In genomic region chr20:7883741-7884140, GRCh38 we compare ENCODE assay signal across 11 cellular contexts. TPM values are rescaled to one million over a fixed set of nuclear protein-coding genes. Genes with fewer than 3 reads are reported as not detected.
"Had no signal": no experiment of that assay in that cellular context is flagged by ENCODE, and none has a peak within 500 bp of the region (broad histone marks: within the 10 kb centered on the region; RNA-seq: fewer than 3 reads in every experiment).

No MANE protein-coding gene starts in this region.

- H3K4me1 ChIP-seq: HAP-1 had no signal

- DNase-seq: GM23248, GOT3, H7, HFFc6, KBM-7 had no signal

- H3K27ac ChIP-seq: GM23248, HL-60 had no signal

- H3K36me3 Mint-ChIP-seq: IgD-negative memory B cell had no signal

- H3K27ac Mint-ChIP-seq: HFFc6, IgD-negative memory B cell had no signal

- H3K4me1 Mint-ChIP-seq: IgD-negative memory B cell had no signal

- ATAC-seq: HCT116, HepG2 had no signal

- H3K36me3 ChIP-seq: HAP-1 had no signal

- H3K4me3 ChIP-seq: GM23248, HAP-1 had no signal

- H3K9me3 Mint-ChIP-seq: HFFc6, IgD-negative memory B cell had no signal

- H3K9me3 ChIP-seq: HAP-1 had no signal

- H3K27me3 Mint-ChIP-seq: IgD-negative memory B cell had no signal

- H3K4me3 Mint-ChIP-seq: HFFc6, IgD-negative memory B cell had no signal

RNA-seq across cellular contexts. Expression of gene HAO1, which starts 56.5 kb away (rescaled TPM):
- total RNA-seq: GM23248, H4, H7, HepG2, HFFc6 had no signal
